Comparison of ENCODE assay signal across 33 cellular contexts in the genomic region with DNA sequence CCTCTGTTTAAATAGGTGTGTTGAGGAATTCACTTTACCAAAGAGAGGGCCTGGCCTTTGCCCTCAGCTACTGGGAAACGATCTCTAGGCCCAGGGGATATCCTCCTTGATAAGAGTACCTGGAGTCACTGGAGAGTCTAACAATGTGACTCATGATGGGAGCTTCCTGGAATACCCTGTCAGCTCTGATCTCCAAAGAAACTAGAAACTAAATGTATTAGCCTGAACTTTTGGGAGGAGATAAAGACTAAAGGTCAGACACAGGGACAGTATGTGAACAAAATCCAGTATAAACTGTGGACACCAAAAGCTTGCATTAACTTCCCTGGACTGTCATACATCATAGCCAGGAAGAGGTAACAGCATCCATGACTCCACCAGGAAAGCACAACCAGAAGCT.
A peak's percentile ranks its signal among the peaks of the same experiment; 100 is the strongest.
DNase-seq lines count a peak whose midpoint lies in the region; ATAC-seq, FAIRE-seq and TF ChIP-seq lines count a peak whose summit lies in the region.
"Had no signal": no experiment of that assay in that cellular context is flagged by ENCODE, and none has a peak within 500 bp of the region (broad histone marks: within the 10 kb centered on the region; RNA-seq: fewer than 3 reads in every experiment).

No MANE protein-coding gene starts in this region.

- H3K36me3 ChIP-seq in bronchial epithelial cell (ENCODE audit: control insufficient read depth, insufficient read depth, low read length) (no peaks in the 10 kb centered on the region), left lung (no peaks in the 10 kb centered on the region)
- H3K36me3 ChIP-seq: adrenal gland, brain microvascular endothelial cell, left ventricle myocardium inferior, stomach, thyroid gland had no signal

- H3K27me3 Mint-ChIP-seq in stimulated activated naive CD8-positive, alpha-beta T cell treated with anti-CD3 and anti-CD28 coated beads, Interleukin-15, Interleukin-2, amounts not matched to agents 100 ng/mL and 50 ng/mL, for 24 hours, result no peaks in the 10 kb centered on the region
- H3K27me3 Mint-ChIP-seq: activated CD4-positive, alpha-beta T cell treated with anti-CD3 and anti-CD28 coated beads, Interleukin-2, amount 10 ng/mL, durations not matched to agents 7 days and 5 days; B cell had no signal

- intact Hi-C loops in left lung (cut with DNase I), result no loop called here

- no peaks in the 10 kb centered on the region for H3K9me3 ChIP-seq in left lung
- H3K9me3 ChIP-seq: left ventricle myocardium inferior, stomach, thyroid gland had no signal

- no peak overlapping the region for H3K4me3 ChIP-seq in bronchial epithelial cell (ENCODE audit: low read depth, low read length)
- H3K4me3 ChIP-seq in left lung, result no peak overlapping the region
- H3K4me3 ChIP-seq: adrenal gland, left ventricle myocardium inferior, stomach, thyroid gland had no signal

- H3K4me1 ChIP-seq in left lung, result no peaks in the 10 kb centered on the region
- H3K4me1 ChIP-seq: stomach had no signal

- TF ChIP-seq CTCF in bronchial epithelial cell (IDR thresholded peaks at IDR 0.05; ENCODE audit: insufficient read depth, low read length, severe bottlenecking), result no peak
- no peak for TF ChIP-seq CTCF in left lung (IDR thresholded peaks at IDR 0.05)
- TF ChIP-seq CTCF in omental fat pad (IDR thresholded peaks at IDR 0.05), result no peak

- no peak overlapping the region for H3K27ac ChIP-seq in left lung
- H3K27ac ChIP-seq: brain microvascular endothelial cell, left ventricle myocardium inferior, stomach, VCaP had no signal

- no peak for DNase-seq in stimulated activated naive CD8-positive, alpha-beta T cell treated with anti-CD3 and anti-CD28 coated beads, Interleukin-15, Interleukin-2, amounts not matched to agents 100 U/mL and 50 U/mL, for 24 hours
- DNase-seq in bronchial epithelial cell (ENCODE audit: low read depth) (peak; percentile 40), left lung (no peak), anterior cingulate cortex (lab: John Stamatoyannopoulos, UW) (no peak), omental fat pad (ENCODE audit: low spot score) (no peak)
- no peak for DNase-seq in stimulated activated naive CD4-positive, alpha-beta T cell treated with Interleukin-2 at 50 U/mL for 16 hours (lab: John Stamatoyannopoulos, UW)
- DNase-seq: activated CD4-positive, alpha-beta T cell treated with anti-CD3 and anti-CD28 coated beads, Interleukin-2, amount 10 ng/mL, durations not matched to agents 7 days and 5 days; activated naive CD4-positive, alpha-beta T cell treated with Interleukin-2 at 50 U/mL for 16 hours; activated T-cell treated with anti-CD3 and anti-CD28 coated beads, Interleukin-2, amount 50 U/mL, for 72 hours; brain microvascular endothelial cell; CD8-positive, alpha-beta memory T cell; DMS79; effector CD8-positive, alpha-beta T cell; foreskin fibroblast; immature natural killer cell; Kasumi-1; left ventricle myocardium inferior; natural killer cell; NCI-H1048; NCI-H187 treated with DMSO at 0.1 percent for 48 hours; NCI-H2171 treated with DMSO at 0.1 percent for 48 hours; NCI-H526; occipital lobe; SIG-M5; stomach; thyroid gland had no signal

- H3K27ac Mint-ChIP-seq in stimulated activated naive CD8-positive, alpha-beta T cell treated with anti-CD3 and anti-CD28 coated beads, Interleukin-15, Interleukin-2, amounts not matched to agents 100 ng/mL and 50 ng/mL, for 24 hours, result peak overlapping the region; percentile 34
- H3K27ac Mint-ChIP-seq: activated CD4-positive, alpha-beta T cell treated with anti-CD3 and anti-CD28 coated beads, Interleukin-2, amount 10 ng/mL, durations not matched to agents 7 days and 5 days; B cell; immature natural killer cell; natural killer cell had no signal

- ATAC-seq in stimulated activated naive CD8-positive, alpha-beta T cell treated with anti-CD3 and anti-CD28 coated beads, Interleukin-15, Interleukin-2, amounts not matched to agents 100 U/mL and 50 U/mL, for 24 hours, result no peak
- ATAC-seq in left lung (peak; percentile 40), GM21723 (IDR thresholded peaks at IDR 0.05; ENCODE audit: unreplicated experiment) (no peak), omental fat pad (ENCODE audit: low FRiP score) (no peak)
- ATAC-seq: activated T-cell treated with anti-CD3 and anti-CD28 coated beads, Interleukin-2, amount 50 U/mL, for 72 hours; esophagus mucosa; HCT116; natural killer cell had no signal

- H3K4me3 Mint-ChIP-seq in stimulated activated naive CD8-positive, alpha-beta T cell treated with anti-CD3 and anti-CD28 coated beads, Interleukin-15, Interleukin-2, amounts not matched to agents 100 ng/mL and 50 ng/mL, for 24 hours, result no peak overlapping the region
- H3K4me3 Mint-ChIP-seq: activated CD4-positive, alpha-beta T cell treated with anti-CD3 and anti-CD28 coated beads, Interleukin-2, amount 10 ng/mL, durations not matched to agents 7 days and 5 days; activated T-cell treated with anti-CD3 and anti-CD28 coated beads, Interleukin-2, amount 50 U/mL, for 72 hours; B cell; CD8-positive, alpha-beta memory T cell; immature natural killer cell; natural killer cell had no signal

- no peaks in the 10 kb centered on the region for H3K27me3 ChIP-seq in bronchial epithelial cell (ENCODE audit: control insufficient read depth, insufficient read depth, low read length)
- no peaks in the 10 kb centered on the region for H3K27me3 ChIP-seq in left lung
- H3K27me3 ChIP-seq: adrenal gland, brain microvascular endothelial cell, stomach, thyroid gland had no signal

- H3K9me3 Mint-ChIP-seq in stimulated activated naive CD8-positive, alpha-beta T cell treated with anti-CD3 and anti-CD28 coated beads, Interleukin-15, Interleukin-2, amounts not matched to agents 100 ng/mL and 50 ng/mL, for 24 hours, result peaks cover 3% of the 10 kb centered on the region
- H3K9me3 Mint-ChIP-seq: activated CD4-positive, alpha-beta T cell treated with anti-CD3 and anti-CD28 coated beads, Interleukin-2, amount 10 ng/mL, durations not matched to agents 7 days and 5 days; activated T-cell treated with anti-CD3 and anti-CD28 coated beads, Interleukin-2, amount 50 U/mL, for 72 hours; CD8-positive, alpha-beta memory T cell; immature natural killer cell; natural killer cell had no signal

- H3K36me3 Mint-ChIP-seq in stimulated activated naive CD8-positive, alpha-beta T cell treated with anti-CD3 and anti-CD28 coated beads, Interleukin-15, Interleukin-2, amounts not matched to agents 100 ng/mL and 50 ng/mL, for 24 hours (ENCODE audit: low read depth), result peaks cover 17% of the 10 kb centered on the region
- H3K36me3 Mint-ChIP-seq: immature natural killer cell, natural killer cell had no signal

- FAIRE-seq in bronchial epithelial cell (lab: Jason Lieb, UNC), result no peak

- peaks cover 17% of the 10 kb centered on the region for H3K4me1 Mint-ChIP-seq in stimulated activated naive CD8-positive, alpha-beta T cell treated with anti-CD3 and anti-CD28 coated beads, Interleukin-15, Interleukin-2, amounts not matched to agents 100 ng/mL and 50 ng/mL, for 24 hours (ENCODE audit: low read depth)
